ENCODE assay signal across 12 cellular contexts in genomic region chr17:81578038-81578441, GRCh38. TPM values are rescaled to one million over a fixed set of nuclear protein-coding genes. Genes with fewer than 3 reads are reported as not detected.
DNase-seq lines count a peak whose midpoint lies in the region; ATAC-seq and TF ChIP-seq lines count a peak whose summit lies in the region.
"Had no signal": no experiment of that assay in that cellular context is flagged by ENCODE, and none has a peak within 500 bp of the region (broad histone marks: within the 10 kb centered on the region; RNA-seq: fewer than 3 reads in every experiment).

No MANE protein-coding gene starts in this region.

- H3K27me3 ChIP-seq in adipocyte (replicated peaks; ENCODE audit: control insufficient read depth, insufficient read depth, low read length) (no peaks in the 10 kb centered on the region), heart right ventricle (no peaks in the 10 kb centered on the region)
- H3K27me3 ChIP-seq: BLaER1 treated with 17β-estradiol and CSF1 and Interleukin-3, amounts not matched to agents 10 nM and 100 nM had no signal

- TF ChIP-seq CTCF in 22Rv1 (IDR thresholded peaks at IDR 0.05) (no peak), heart right ventricle (IDR thresholded peaks at IDR 0.05) (no peak)

- H3K36me3 ChIP-seq in adipocyte (ENCODE audit: control insufficient read depth, insufficient read depth, low read length, severe bottlenecking), result peaks cover 64% of the 10 kb centered on the region
- peaks cover 0 to 92% (median 13%) of the 10 kb centered on the region in 9 donors for H3K36me3 ChIP-seq in heart right ventricle

- WGBS in heart right ventricle, 2 donors, result 94 to 95% methylated on average over 10 of the region's 10 CpGs

- H3K4me1 ChIP-seq in adipocyte (ENCODE audit: control insufficient read depth, insufficient read depth, low read length) (peaks cover 56% of the 10 kb centered on the region), heart right ventricle (peaks cover 3 to 45% (median 31%) of the 10 kb centered on the region in 9 donors)
- H3K4me1 ChIP-seq: BLaER1 treated with 17β-estradiol and CSF1 and Interleukin-3, amounts not matched to agents 10 nM and 100 nM had no signal

- H3K9me3 ChIP-seq in adipocyte (ENCODE audit: control insufficient read depth, low read length) (no peaks in the 10 kb centered on the region), heart right ventricle (no peaks in the 10 kb centered on the region)
- H3K9me3 ChIP-seq: BLaER1 treated with 17β-estradiol and CSF1 and Interleukin-3, amounts not matched to agents 10 nM and 100 nM had no signal

- H3K9ac ChIP-seq in adipocyte (ENCODE audit: low read length), result no peak overlapping the region

- DNase-seq in ELR (ENCODE audit: low read depth) (peak; percentile 56), adipocyte (ENCODE audit: low read depth) (peak; percentile 25), kidney tubule cell (ENCODE audit: low spot score) (peak; percentile 47), SHP77 treated with DMSO at 0.1 percent for 48 hours (lab: John Stamatoyannopoulos, UW) (no peak), heart right ventricle (no peak)
- DNase-seq: activated CD4-positive, alpha-beta memory T cell treated with anti-CD3 and anti-CD28 coated beads, Interleukin-2, amount 10 ng/mL, durations not matched to agents 7 days and 5 days; NCI-H2029 treated with DMSO at 0.1 percent for 48 hours had no signal

- intact Hi-C loops in heart right ventricle (cut with DNase I), result no loop called here

- H3K27ac ChIP-seq in 22Rv1 (peak overlapping the region; percentile 57), heart right ventricle (no peak overlapping the region)
- H3K27ac ChIP-seq: BLaER1 treated with 17β-estradiol and CSF1 and Interleukin-3, amounts not matched to agents 10 nM and 100 nM had no signal

- no peak overlapping the region for H3K4me3 ChIP-seq in adipocyte (ENCODE audit: low read length)
- H3K4me3 ChIP-seq in heart right ventricle, result no peak overlapping the region
- H3K4me3 ChIP-seq: BLaER1 treated with 17β-estradiol and CSF1 and Interleukin-3, amounts not matched to agents 10 nM and 100 nM; K562 had no signal

- ATAC-seq in GM19395 (IDR thresholded peaks at IDR 0.05; ENCODE audit: unreplicated experiment) (no peak), HG03196 (IDR thresholded peaks at IDR 0.05; ENCODE audit: unreplicated experiment) (no peak), heart right ventricle (no peak)
- ATAC-seq: K562 had no signal

RNA-seq across cellular contexts. Expression of gene FAAP100, which starts 25.9 kb away (rescaled TPM):
- total RNA-seq in heart right ventricle, result 10 to 100 TPM in 8 of 10 donors, 1 to 10 TPM in 2; 8.7 to 17.2 (median 10.7) TPM
- polyA plus RNA-seq in heart right ventricle, result 10 to 100 TPM; 16.5 to 30.6 TPM

RNA-seq across cellular contexts. Expression of gene FSCN2, which starts 49.9 kb away (rescaled TPM):
- total RNA-seq in heart right ventricle, result 1 to 10 TPM in 1 of 10 donors, under 1 TPM in 7, not detected in 2; 0.28 to 1.3 (median 0.45) TPM
- under 1 TPM; 0.14 to 0.95 TPM for polyA plus RNA-seq in heart right ventricle
- total RNA-seq: K562 had no signal

RNA-seq across cellular contexts. Expression of gene NPLOC4, which starts 58.9 kb away (rescaled TPM):
- total RNA-seq in heart right ventricle, result 100 to 1,000 TPM in 5 of 10 donors, 10 to 100 TPM in 5; 85.8 to 115 (median 98.8) TPM
- 10 to 100 TPM; 30.7 to 40.3 TPM for polyA plus RNA-seq in heart right ventricle

RNA-seq across cellular contexts. Expression of gene TSPAN10, which starts 59.0 kb away (rescaled TPM):
- total RNA-seq in heart right ventricle, result under 1 TPM; 0.12 to 0.57 (median 0.27) TPM
- under 1 TPM; 0.22 to 0.26 TPM for polyA plus RNA-seq in heart right ventricle

Comparison
In these comparisons a context has a peak if more than half of its experiments do, and no peak if none do; other contexts are left out.
1. DNase-seq: peak in ELR (single experiment), adipocyte (single experiment) and kidney tubule cell (single experiment); none in SHP77 treated with DMSO at 0.1 percent for 48 hours (single experiment) and heart right ventricle (0 of 2).